20 cellular contexts compared by ENCODE assay signal in genomic region chr7:22548313-22548712, GRCh38. TPM values are rescaled to one million over a fixed set of nuclear protein-coding genes. Genes with fewer than 3 reads are reported as not detected.
A peak's percentile ranks its signal among the peaks of the same experiment; 100 is the strongest.
DNase-seq lines count a peak whose midpoint lies in the region; ATAC-seq, FAIRE-seq and TF ChIP-seq lines count a peak whose summit lies in the region.
"Had no signal": no experiment of that assay in that cellular context is flagged by ENCODE, and none has a peak within 500 bp of the region (broad histone marks: within the 10 kb centered on the region; RNA-seq: fewer than 3 reads in every experiment).

No MANE protein-coding gene starts in this region.

- H3K27ac Mint-ChIP-seq in nephron progenitor cell = no peak overlapping the region
- H3K27ac Mint-ChIP-seq: CD4-positive, alpha-beta T cell; IgD-negative memory B cell had no signal

- peaks cover 21% of the 10 kb centered on the region for H3K4me1 Mint-ChIP-seq in nephron progenitor cell

- FAIRE-seq in GM19239 (lab: Jason Lieb, UNC) = peak; percentile 56
- FAIRE-seq: A204.1, D721Med, HepG2 had no signal

- H3K27me3 ChIP-seq in BE2C = peaks cover 94% of the 10 kb centered on the region
- peaks cover 53 to 90% of the 10 kb centered on the region in 2 donors for H3K27me3 ChIP-seq in left lung

- peaks cover 35% of the 10 kb centered on the region for H3K27me3 Mint-ChIP-seq in nephron progenitor cell (ENCODE audit: low read depth, poor library complexity)

- DNase-seq in GM19239 (ENCODE audit: insufficient read length, low spot score) = no peak
- peak; percentile 77 for DNase-seq in NCI-H69 (lab: John Stamatoyannopoulos, UW)
- DNase-seq in nephron progenitor cell = no peak
- no peak for DNase-seq in BE2C
- DNase-seq in left lung = no peak
- DNase-seq: ACHN; Caco-2; CD4-positive, alpha-beta T cell; DMS153; DMS79; GF-D8; HCEC 1CT; KBM-7 had no signal

- intact Hi-C loops in left lung (cut with DNase I) = no loop called here

- H3K4me3 Mint-ChIP-seq in nephron progenitor cell = peak overlapping the region; percentile 44
- H3K4me3 Mint-ChIP-seq: CD4-positive, alpha-beta T cell had no signal

- H3K9me3 ChIP-seq in HEK293 (ENCODE audit: control insufficient read depth, insufficient read depth, low read depth, low read length) (no peaks in the 10 kb centered on the region), BE2C (no peaks in the 10 kb centered on the region), left lung (no peaks in the 10 kb centered on the region)
- H3K9me3 ChIP-seq: Caco-2 had no signal

- POLR2A ChIA-PET in HEK293 (lab: Yijun Ruan, JAX) = no interaction called here

- H3K4me3 ChIP-seq in HEK293 (ENCODE audit: low read depth, low read length) (no peak overlapping the region), BE2C (ENCODE audit: low read depth, low read length) (no peak overlapping the region), left lung (no peak overlapping the region)

- CTCF ChIA-PET in HEK293 (lab: Yijun Ruan, JAX) = interaction anchor here (0.6 to 1.1 kb wide), 4 partner anchors 165 to 507 kb away, joined by 3 to 8 read pairs (median 4); no protein-coding TSS in a partner anchor

- no peak for TF ChIP-seq CTCF in HEK293 (tag by site-specific recombination; IDR thresholded peaks at IDR 0.05)
- no peak for TF ChIP-seq CTCF in nephron progenitor cell (IDR thresholded peaks at IDR 0.05)
- TF ChIP-seq CTCF in BE2C (IDR thresholded peaks at IDR 0.05; ENCODE audit: low read depth, low read length) = no peak
- no peak for TF ChIP-seq CTCF in left lung (IDR thresholded peaks at IDR 0.05)

- no peak for ATAC-seq in GM19023 (IDR thresholded peaks at IDR 0.05; ENCODE audit: unreplicated experiment)
- ATAC-seq in left lung = no peak
- ATAC-seq: HepG2 had no signal

- no peaks in the 10 kb centered on the region for H3K36me3 Mint-ChIP-seq in nephron progenitor cell (ENCODE audit: low read depth)
- H3K36me3 Mint-ChIP-seq: IgD-negative memory B cell had no signal

- H3K36me3 ChIP-seq in HEK293 (ENCODE audit: control insufficient read depth in 2 of 2, insufficient read depth in 1 of 2, low read length in 2 of 2) (no peaks in the 10 kb centered on the region), BE2C (no peaks in the 10 kb centered on the region), left lung (no peaks in the 10 kb centered on the region)

- H3K9me3 Mint-ChIP-seq in nephron progenitor cell = no peaks in the 10 kb centered on the region
- H3K9me3 Mint-ChIP-seq: CD4-positive, alpha-beta T cell; IgD-negative memory B cell had no signal

- peaks cover 19% of the 10 kb centered on the region for H3K4me1 ChIP-seq in HEK293 (ENCODE audit: control insufficient read depth, insufficient read depth, low read length)
- no peaks in the 10 kb centered on the region for H3K4me1 ChIP-seq in BE2C
- H3K4me1 ChIP-seq in left lung = peaks cover 8 to 9% of the 10 kb centered on the region in 2 donors

- peak overlapping the region; percentile 43; the same call in 1 of the 2 replicates for H3K27ac ChIP-seq in HEK293 (ENCODE audit: extremely low read depth, low read depth, low read length)
- no peak overlapping the region for H3K27ac ChIP-seq in left lung
- H3K27ac ChIP-seq: C4-2B had no signal

TF ChIP-seq in HEK293, 187 proteins besides CTCF, POLR2A, EP300 and RAD21 (continues in another document):
- TF ChIP-seq, protein P1, sequence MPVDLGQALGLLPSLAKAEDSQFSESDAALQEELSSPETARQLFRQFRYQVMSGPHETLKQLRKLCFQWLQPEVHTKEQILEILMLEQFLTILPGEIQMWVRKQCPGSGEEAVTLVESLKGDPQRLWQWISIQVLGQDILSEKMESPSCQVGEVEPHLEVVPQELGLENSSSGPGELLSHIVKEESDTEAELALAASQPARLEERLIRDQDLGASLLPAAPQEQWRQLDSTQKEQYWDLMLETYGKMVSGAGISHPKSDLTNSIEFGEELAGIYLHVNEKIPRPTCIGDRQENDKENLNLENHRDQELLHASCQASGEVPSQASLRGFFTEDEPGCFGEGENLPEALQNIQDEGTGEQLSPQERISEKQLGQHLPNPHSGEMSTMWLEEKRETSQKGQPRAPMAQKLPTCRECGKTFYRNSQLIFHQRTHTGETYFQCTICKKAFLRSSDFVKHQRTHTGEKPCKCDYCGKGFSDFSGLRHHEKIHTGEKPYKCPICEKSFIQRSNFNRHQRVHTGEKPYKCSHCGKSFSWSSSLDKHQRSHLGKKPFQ (tag by site-specific recombination; IDR thresholded peaks at IDR 0.05) = peak; percentile 57; the same call in 1 of the 2 replicates
- TF ChIP-seq, protein P2, sequence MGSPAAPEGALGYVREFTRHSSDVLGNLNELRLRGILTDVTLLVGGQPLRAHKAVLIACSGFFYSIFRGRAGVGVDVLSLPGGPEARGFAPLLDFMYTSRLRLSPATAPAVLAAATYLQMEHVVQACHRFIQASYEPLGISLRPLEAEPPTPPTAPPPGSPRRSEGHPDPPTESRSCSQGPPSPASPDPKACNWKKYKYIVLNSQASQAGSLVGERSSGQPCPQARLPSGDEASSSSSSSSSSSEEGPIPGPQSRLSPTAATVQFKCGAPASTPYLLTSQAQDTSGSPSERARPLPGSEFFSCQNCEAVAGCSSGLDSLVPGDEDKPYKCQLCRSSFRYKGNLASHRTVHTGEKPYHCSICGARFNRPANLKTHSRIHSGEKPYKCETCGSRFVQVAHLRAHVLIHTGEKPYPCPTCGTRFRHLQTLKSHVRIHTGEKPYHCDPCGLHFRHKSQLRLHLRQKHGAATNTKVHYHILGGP (tag by site-specific recombination; IDR thresholded peaks at IDR 0.05) = peak; percentile 99
- TF ChIP-seq ZNF37A (tag by site-specific recombination; IDR thresholded peaks at IDR 0.05) (no peak), TCF7L2 (IDR thresholded peaks at IDR 0.05; ENCODE audit: borderline replicate concordance, low read depth, low read length) (peak; percentile 94), SP2 (tag by site-specific recombination; IDR thresholded peaks at IDR 0.05) (no peak), TSHZ1 (tag by site-specific recombination; IDR thresholded peaks at IDR 0.05; ENCODE audit: borderline replicate concordance) (no peak; the same call in 1 of the 2 replicates), ZBTB8A (tag by site-specific recombination; IDR thresholded peaks at IDR 0.05) (peak; percentile 68), MYNN (tag by site-specific recombination; IDR thresholded peaks at IDR 0.05; ENCODE audit: borderline replicate concordance) (no peak), FEZF1 (tag by site-specific recombination; IDR thresholded peaks at IDR 0.05) (peak; percentile 98), ZNF843 (tag by site-specific recombination; IDR thresholded peaks at IDR 0.05) (peak; percentile 97), WT1 (tag by site-specific recombination; IDR thresholded peaks at IDR 0.05) (peak; percentile 56; the same call in 1 of the 2 replicates)
- TF ChIP-seq, protein P3, sequence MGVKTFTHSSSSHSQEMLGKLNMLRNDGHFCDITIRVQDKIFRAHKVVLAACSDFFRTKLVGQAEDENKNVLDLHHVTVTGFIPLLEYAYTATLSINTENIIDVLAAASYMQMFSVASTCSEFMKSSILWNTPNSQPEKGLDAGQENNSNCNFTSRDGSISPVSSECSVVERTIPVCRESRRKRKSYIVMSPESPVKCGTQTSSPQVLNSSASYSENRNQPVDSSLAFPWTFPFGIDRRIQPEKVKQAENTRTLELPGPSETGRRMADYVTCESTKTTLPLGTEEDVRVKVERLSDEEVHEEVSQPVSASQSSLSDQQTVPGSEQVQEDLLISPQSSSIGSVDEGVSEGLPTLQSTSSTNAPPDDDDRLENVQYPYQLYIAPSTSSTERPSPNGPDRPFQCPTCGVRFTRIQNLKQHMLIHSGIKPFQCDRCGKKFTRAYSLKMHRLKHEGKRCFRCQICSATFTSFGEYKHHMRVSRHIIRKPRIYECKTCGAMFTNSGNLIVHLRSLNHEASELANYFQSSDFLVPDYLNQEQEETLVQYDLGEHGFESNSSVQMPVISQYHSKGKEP (tag by site-specific recombination; IDR thresholded peaks at IDR 0.05) = peak; percentile 55; the same call in 1 of the 2 replicates

RNA-seq across cellular contexts. Expression of gene STEAP1B, which starts 48.3 kb away (rescaled TPM):
- 2.9 TPM for polyA plus RNA-seq in BE2C (2012; ENCODE audit: insufficient read depth, insufficient read length, low read depth)
- 1 to 10 TPM in 1 of 2 donors, under 1 TPM in 1; 0.85 to 1.3 TPM for total RNA-seq in left lung
- total RNA-seq: CD4-positive, alpha-beta T cell; HepG2 had no signal
- polyA plus RNA-seq: HepG2 had no signal
